23 cellular contexts compared by ENCODE assay signal in genomic region chr16:3025032-3026002, GRCh38. TPM values are rescaled to one million over a fixed set of nuclear protein-coding genes. Genes with fewer than 3 reads are reported as not detected.
DNase-seq lines count a peak whose midpoint lies in the region; ATAC-seq and TF ChIP-seq lines count a peak whose summit lies in the region.
"Had no signal": no experiment of that assay in that cellular context is flagged by ENCODE, and none has a peak within 500 bp of the region (broad histone marks: within the 10 kb centered on the region; RNA-seq: fewer than 3 reads in every experiment).

No MANE protein-coding gene starts in this region.

- H3K9me3 ChIP-seq in BLaER1 (no peaks in the 10 kb centered on the region), DND-41 (ENCODE audit: insufficient read depth, low read length, severe bottlenecking) (no peaks in the 10 kb centered on the region)
- H3K9me3 ChIP-seq: SK-N-SH had no signal

- H3K36me3 Mint-ChIP-seq in activated CD8-positive, alpha-beta T cell treated with anti-CD3 and anti-CD28 coated beads for 36 hours (ENCODE audit: low read depth) = peaks cover 14% of the 10 kb centered on the region
- peaks cover 6% of the 10 kb centered on the region for H3K36me3 Mint-ChIP-seq in memory B cell

- H3K36me3 ChIP-seq in BLaER1 = peaks cover 23% of the 10 kb centered on the region
- peaks cover 22% of the 10 kb centered on the region for H3K36me3 ChIP-seq in DND-41 (ENCODE audit: insufficient read depth, low read length)
- H3K36me3 ChIP-seq in H7 (replicated peaks; ENCODE audit: control insufficient read depth, insufficient read depth, low read length) = peaks cover 14% of the 10 kb centered on the region

- H3K27me3 Mint-ChIP-seq in activated CD8-positive, alpha-beta T cell treated with anti-CD3 and anti-CD28 coated beads for 36 hours = peaks cover 16% of the 10 kb centered on the region
- peaks cover 11% of the 10 kb centered on the region for H3K27me3 Mint-ChIP-seq in memory B cell

- intact Hi-C loops in activated CD8-positive, alpha-beta T cell treated with anti-CD3 and anti-CD28 coated beads for 36 hours (cut with micrococcal nuclease) = no loop called here

- POLR2A ChIA-PET in activated CD8-positive, alpha-beta T cell treated with anti-CD3 and anti-CD28 coated beads for 36 hours (lab: Charles Lee) = interaction anchor here (1.4 kb wide), 1 partner anchor 26 kb away, joined by 3 read pairs; no protein-coding TSS in a partner anchor

- H3K9ac ChIP-seq in BLaER1 (no peak overlapping the region), DND-41 (ENCODE audit: low read depth, low read length) (no peak overlapping the region; the same call in 1 of the 2 replicates)
- H3K9ac ChIP-seq: SK-N-SH had no signal

- H3K27ac Mint-ChIP-seq in activated CD8-positive, alpha-beta T cell treated with anti-CD3 and anti-CD28 coated beads for 36 hours = no peak overlapping the region
- no peak overlapping the region for H3K27ac Mint-ChIP-seq in memory B cell

- peak overlapping the region; percentile 77 for H3K4me3 Mint-ChIP-seq in activated CD8-positive, alpha-beta T cell treated with anti-CD3 and anti-CD28 coated beads for 36 hours
- peak overlapping the region; percentile 39 for H3K4me3 Mint-ChIP-seq in memory B cell

- H3K4me1 ChIP-seq in BLaER1 (peaks cover 79% of the 10 kb centered on the region), DND-41 (ENCODE audit: insufficient read depth, low read length) (peaks cover 53% of the 10 kb centered on the region)

- H3K27ac ChIP-seq in BLaER1 = no peak overlapping the region
- no peak overlapping the region for H3K27ac ChIP-seq in DND-41 (ENCODE audit: low read length)

- no peak for TF ChIP-seq CTCF in DND-41 (IDR thresholded peaks at IDR 0.05; ENCODE audit: borderline replicate concordance, extremely low read depth, low read length, poor library complexity, severe bottlenecking)
- no peak for TF ChIP-seq CTCF in activated CD8-positive, alpha-beta T cell treated with anti-CD3 and anti-CD28 coated beads for 36 hours (IDR thresholded peaks at IDR 0.05)

- H3K27me3 ChIP-seq in BLaER1 = peaks cover 37% of the 10 kb centered on the region
- H3K27me3 ChIP-seq in DND-41 (ENCODE audit: insufficient read depth, low read length, poor library complexity) = no peaks in the 10 kb centered on the region
- H3K27me3 ChIP-seq in H7 (ENCODE audit: control insufficient read depth, insufficient read depth, low read length) = peaks cover 17% of the 10 kb centered on the region

- H3K4me1 Mint-ChIP-seq in activated CD8-positive, alpha-beta T cell treated with anti-CD3 and anti-CD28 coated beads for 36 hours (ENCODE audit: low read depth) = peaks cover 56% of the 10 kb centered on the region
- H3K4me1 Mint-ChIP-seq in memory B cell = peaks cover 38% of the 10 kb centered on the region

- H4K20me1 ChIP-seq in BLaER1 (peaks cover 80% of the 10 kb centered on the region), DND-41 (ENCODE audit: insufficient read depth, low read length) (peaks cover 30% of the 10 kb centered on the region)

- peak overlapping the region; percentile 99 for H3K4me2 ChIP-seq in BLaER1
- H3K4me2 ChIP-seq in DND-41 (ENCODE audit: insufficient read depth, low read length) = peak overlapping the region; percentile 81

- H3K79me2 ChIP-seq in DND-41 (ENCODE audit: insufficient read depth, low read length) = peaks cover 12% of the 10 kb centered on the region

- no peaks in the 10 kb centered on the region for H3K9me3 Mint-ChIP-seq in activated CD8-positive, alpha-beta T cell treated with anti-CD3 and anti-CD28 coated beads for 36 hours
- H3K9me3 Mint-ChIP-seq in memory B cell = no peaks in the 10 kb centered on the region

- H3K4me3 ChIP-seq in BLaER1 (no peak overlapping the region), DND-41 (ENCODE audit: low read depth in 1 of 2, low read length in 2 of 2) (peak overlapping the region in 1 of 2 experiments; percentile 67; a peak in 2 of 4 replicates), H7 (ENCODE audit: insufficient read depth, low read depth, low read length) (no peak overlapping the region)

- no peak for ATAC-seq in DND-41 (ENCODE audit: insufficient read depth, low read depth)
- ATAC-seq in activated CD8-positive, alpha-beta T cell treated with anti-CD3 and anti-CD28 coated beads for 36 hours = no peak
- no peak for ATAC-seq in memory B cell (ENCODE audit: low read depth)
- ATAC-seq in HG03108 (IDR thresholded peaks at IDR 0.05; ENCODE audit: unreplicated experiment) = no peak
- no peak for ATAC-seq in HG02884 (IDR thresholded peaks at IDR 0.05; ENCODE audit: unreplicated experiment)
- ATAC-seq: left ventricle myocardium superior, Panc1 had no signal

- DNase-seq in DND-41 (no peak), memory B cell (ENCODE audit: low spot score in 2 of 2) (no peak), SW480 (ENCODE audit: low spot score) (no peak), H7 (no peak)
- no peak for DNase-seq in activated CD8-positive, alpha-beta T cell treated with anti-CD3 and anti-CD28 coated beads for 36 hours
- DNase-seq: activated CD4-positive, alpha-beta T cell treated with anti-CD3 and anti-CD28 coated beads, Interleukin-2, amount 50 U/mL, for 48 hours; activated effector memory CD4-positive, alpha-beta T cell treated with Interleukin-2 at 50 U/mL for 16 hours; amygdala; effector CD8-positive, alpha-beta T cell; NCI-H1417 treated with DMSO at 0.1 percent for 48 hours; NCI-H82; posterior cingulate gyrus; SK-N-SH; stimulated activated CD4-positive, alpha-beta T cell treated with anti-CD3 and anti-CD28 coated beads, Interleukin-4, amount 100 ng/mL, for 1 hour had no signal

- no peak overlapping the region for H2AFZ ChIP-seq in DND-41 (ENCODE audit: low read depth, low read length)

- CTCF ChIA-PET in activated CD8-positive, alpha-beta T cell treated with anti-CD3 and anti-CD28 coated beads for 36 hours (lab: Charles Lee) = interaction anchor here (1.4 to 10.5 kb wide), 5 partner anchors 6 to 104 kb away, joined by 3 to 135 read pairs (median 11); no protein-coding TSS in a partner anchor

RNA-seq across cellular contexts. Expression of gene THOC6, which starts 1.5 kb away (rescaled TPM):
- 10 to 100 TPM; 55.4 to 56.6 TPM for total RNA-seq in activated CD8-positive, alpha-beta T cell treated with anti-CD3 and anti-CD28 coated beads for 36 hours
- 69.1 and 81.4 TPM in 2 replicates for total RNA-seq in H7 (2014; rRNA removed; shearing (Covaris generic))

RNA-seq across cellular contexts. Expression of gene HCFC1R1, which starts 1.6 kb away (rescaled TPM):
- 10 to 100 TPM; 24.2 to 24.8 TPM for total RNA-seq in activated CD8-positive, alpha-beta T cell treated with anti-CD3 and anti-CD28 coated beads for 36 hours
- 114 and 156 TPM in 2 replicates for total RNA-seq in H7 (2014; rRNA removed; shearing (Covaris generic))

RNA-seq across cellular contexts. Expression of gene TNFRSF12A, which starts 5.1 kb away (rescaled TPM):
- 10 to 100 TPM; 11.8 to 13.5 TPM for total RNA-seq in activated CD8-positive, alpha-beta T cell treated with anti-CD3 and anti-CD28 coated beads for 36 hours
- total RNA-seq in H7 (2014; rRNA removed; shearing (Covaris generic)) = 144 and 171 TPM in 2 replicates

RNA-seq across cellular contexts. Expression of gene CLDN6, which starts 7.3 kb away (rescaled TPM):
- total RNA-seq in activated CD8-positive, alpha-beta T cell treated with anti-CD3 and anti-CD28 coated beads for 36 hours = not detected
- total RNA-seq in H7 (2014; rRNA removed; shearing (Covaris generic)) = 426 and 528 TPM in 2 replicates
- total RNA-seq: B cell, fibroblast of lung, left ventricle myocardium superior, skeletal muscle tissue had no signal

RNA-seq across cellular contexts. Expression of gene BICDL2, which starts 11.4 kb away (rescaled TPM):
- under 1 TPM; 0.77 to 0.92 TPM for total RNA-seq in activated CD8-positive, alpha-beta T cell treated with anti-CD3 and anti-CD28 coated beads for 36 hours
- 0.69 and 2.0 TPM in 2 replicates for total RNA-seq in H7 (2014; rRNA removed; shearing (Covaris generic))
- total RNA-seq: fibroblast of lung, left ventricle myocardium superior, LHCN-M2, skeletal muscle tissue had no signal
